In the genomic region with DNA sequence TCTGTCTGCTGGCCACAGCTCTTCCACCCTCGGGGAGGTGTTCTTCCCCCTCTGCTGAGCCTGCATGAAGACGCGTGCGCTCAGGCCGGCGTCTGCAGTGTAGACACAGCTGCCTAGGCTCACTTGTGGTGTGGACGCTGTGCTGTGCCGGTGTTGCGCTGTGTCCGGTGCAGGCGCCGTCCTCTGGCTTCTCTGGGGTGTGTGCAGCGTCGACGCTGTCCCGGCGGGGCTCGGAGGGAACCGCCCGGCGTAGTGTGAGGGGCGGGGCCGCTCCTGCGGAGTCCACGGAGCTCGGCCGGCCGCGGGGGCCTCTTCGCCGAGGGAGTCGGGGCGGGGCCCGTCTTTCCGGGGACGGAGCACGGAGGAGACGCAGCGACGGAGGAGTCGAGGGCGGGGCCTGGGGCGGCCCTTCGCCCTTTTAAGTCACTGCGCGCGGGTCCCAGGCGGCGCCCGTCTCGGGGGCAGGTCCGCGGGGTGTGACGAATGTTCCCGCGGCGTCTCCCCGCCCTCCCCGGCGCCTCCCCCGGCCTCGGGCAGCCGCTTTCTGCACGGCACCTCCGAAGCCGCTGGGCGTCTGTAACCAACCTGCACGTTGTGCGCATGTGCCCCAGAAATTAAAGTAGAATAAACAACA, we compare ENCODE assay signal across 8 cellular contexts. TPM values are rescaled to one million over a fixed set of nuclear protein-coding genes. Genes with fewer than 3 reads are reported as not detected.
DNase-seq lines count a peak whose midpoint lies in the region; ATAC-seq and TF ChIP-seq lines count a peak whose summit lies in the region.

No MANE protein-coding gene starts in this region.

- ATAC-seq in GM19395 (IDR thresholded peaks at IDR 0.05; ENCODE audit: unreplicated experiment) (peak; percentile 77), HG03565 (IDR thresholded peaks at IDR 0.05; ENCODE audit: unreplicated experiment) (peak; percentile 91)
- ATAC-seq in natural killer cell treated with Interleukin-12 subunit alpha and Interleukin-12 subunit beta and Interleukin-15 and Interleukin-18, amount 100 ng/mL, for 72 hours = peak; percentile 97 to 98
- ATAC-seq in stimulated activated naive B cell treated with anti-CD40 and anti-IgM and Interleukin-4, amounts not matched to agents 10 μg/mL and 1 μg/mL and 100 μg/mL, for 72 hours (replicated peaks) = peak; percentile 94 to 95

- peaks cover 0 to 19% (median 6%) of the 10 kb centered on the region in 8 donors for H3K9me3 Mint-ChIP-seq in CD4-positive, alpha-beta memory T cell
- peaks cover 3% of the 10 kb centered on the region for H3K9me3 Mint-ChIP-seq in natural killer cell treated with Interleukin-12 subunit alpha and Interleukin-12 subunit beta and Interleukin-15 and Interleukin-18, amount 100 ng/mL, for 72 hours
- peaks cover 7 to 11% of the 10 kb centered on the region in 2 donors for H3K9me3 Mint-ChIP-seq in stimulated activated naive B cell treated with anti-CD40 and anti-IgM and Interleukin-4, amounts not matched to agents 10 μg/mL and 1 μg/mL and 100 μg/mL, for 72 hours

- peaks cover 49% of the 10 kb centered on the region for H3K4me1 ChIP-seq in CD4-positive, alpha-beta memory T cell (ENCODE audit: insufficient read depth, low read length)

- peak overlapping the region; percentile 89 to 98 (median 96) for H3K4me3 Mint-ChIP-seq in CD4-positive, alpha-beta memory T cell
- H3K4me3 Mint-ChIP-seq in natural killer cell treated with Interleukin-12 subunit alpha and Interleukin-12 subunit beta and Interleukin-15 and Interleukin-18, amount 100 ng/mL, for 72 hours = peak overlapping the region; percentile 91
- peak overlapping the region; percentile 85 to 86 for H3K4me3 Mint-ChIP-seq in stimulated activated naive B cell treated with anti-CD40 and anti-IgM and Interleukin-4, amounts not matched to agents 10 μg/mL and 1 μg/mL and 100 μg/mL, for 72 hours

- CTCF ChIA-PET in CD4-positive, alpha-beta memory T cell (lab: Charles Lee; ENCODE audit: partially characterized antibody) = interaction anchor here (1.1 to 4.6 kb wide), 5 partner anchors 10 to 42 kb away, joined by 3 to 14 read pairs (median 4); no protein-coding TSS in a partner anchor

- peak overlapping the region; percentile 52 to 76 for H3K4me3 ChIP-seq in CD4-positive, alpha-beta memory T cell (ENCODE audit: low read length in 2 of 2)
- peak overlapping the region; percentile 45 for H3K4me3 ChIP-seq in fibroblast of mammary gland (ENCODE audit: control insufficient read depth, low read depth, low read length)

- peaks cover 0 to 7% of the 10 kb centered on the region in 2 donors for H3K9me3 ChIP-seq in CD4-positive, alpha-beta memory T cell (ENCODE audit: control insufficient read depth in 1 of 2, low read length in 2 of 2)

- POLR2A ChIA-PET in CD4-positive, alpha-beta memory T cell (lab: Charles Lee; ENCODE audit: partially characterized antibody) = interaction anchor here (0.6 to 2.3 kb wide), 14 partner anchors 10 to 300 kb away, joined by 3 to 37 read pairs (median 4); a partner anchor contains a TSS

- peaks cover under 1 to 9% of the 10 kb centered on the region in 2 donors for H3K36me3 Mint-ChIP-seq in CD4-positive, alpha-beta memory T cell
- H3K36me3 Mint-ChIP-seq in natural killer cell treated with Interleukin-12 subunit alpha and Interleukin-12 subunit beta and Interleukin-15 and Interleukin-18, amount 100 ng/mL, for 72 hours = peaks cover 5% of the 10 kb centered on the region
- H3K36me3 Mint-ChIP-seq in stimulated activated naive B cell treated with anti-CD40 and anti-IgM and Interleukin-4, amounts not matched to agents 10 μg/mL and 1 μg/mL and 100 μg/mL, for 72 hours = peaks cover 8 to 10% of the 10 kb centered on the region in 2 donors

- peak overlapping the region; percentile 88 to 99 (median 97) for H3K27ac Mint-ChIP-seq in CD4-positive, alpha-beta memory T cell
- peak overlapping the region; percentile 15 to 70 for H3K27ac Mint-ChIP-seq in natural killer cell treated with Interleukin-12 subunit alpha and Interleukin-12 subunit beta and Interleukin-15 and Interleukin-18, amount 100 ng/mL, for 72 hours
- peak overlapping the region; percentile 81 for H3K27ac Mint-ChIP-seq in stimulated activated naive B cell treated with anti-CD40 and anti-IgM and Interleukin-4, amounts not matched to agents 10 μg/mL and 1 μg/mL and 100 μg/mL, for 72 hours

- no peaks in the 10 kb centered on the region for H3K27me3 Mint-ChIP-seq in CD4-positive, alpha-beta memory T cell
- H3K27me3 Mint-ChIP-seq in natural killer cell treated with Interleukin-12 subunit alpha and Interleukin-12 subunit beta and Interleukin-15 and Interleukin-18, amount 100 ng/mL, for 72 hours = peaks cover 0 to 5% of the 10 kb centered on the region in 2 donors
- H3K27me3 Mint-ChIP-seq in stimulated activated naive B cell treated with anti-CD40 and anti-IgM and Interleukin-4, amounts not matched to agents 10 μg/mL and 1 μg/mL and 100 μg/mL, for 72 hours = peaks cover 7 to 30% of the 10 kb centered on the region in 2 donors

- DNase-seq in CD4-positive, alpha-beta memory T cell = peak; percentile 93 to 95 (median 95)
- peak; percentile 93 for DNase-seq in activated T-helper 1 cell treated with Interleukin-2 at 50 U/mL for 16 hours (ENCODE audit: low read depth)
- peak; percentile 75 for DNase-seq in fibroblast of mammary gland (ENCODE audit: low read depth)
- peak; percentile 96 for DNase-seq in natural killer cell treated with Interleukin-12 subunit alpha and Interleukin-12 subunit beta and Interleukin-15 and Interleukin-18, amount 100 ng/mL, for 72 hours (ENCODE audit: low spot score)
- peak; percentile 86 for DNase-seq in stimulated activated naive B cell treated with anti-CD40 and anti-IgM and Interleukin-4, amounts not matched to agents 10 μg/mL and 1 μg/mL and 100 μg/mL, for 72 hours

- H3K27ac ChIP-seq in CD4-positive, alpha-beta memory T cell (ENCODE audit: low read depth, low read length) = peak overlapping the region; percentile 74

- H3K4me1 Mint-ChIP-seq in CD4-positive, alpha-beta memory T cell = peaks cover 21 to 65% (median 39%) of the 10 kb centered on the region in 4 donors
- H3K4me1 Mint-ChIP-seq in natural killer cell treated with Interleukin-12 subunit alpha and Interleukin-12 subunit beta and Interleukin-15 and Interleukin-18, amount 100 ng/mL, for 72 hours (ENCODE audit: low read depth in 2 of 2) = peaks cover 11 to 17% of the 10 kb centered on the region in 2 donors
- peaks cover 13 to 45% of the 10 kb centered on the region in 2 donors for H3K4me1 Mint-ChIP-seq in stimulated activated naive B cell treated with anti-CD40 and anti-IgM and Interleukin-4, amounts not matched to agents 10 μg/mL and 1 μg/mL and 100 μg/mL, for 72 hours

- no peaks in the 10 kb centered on the region for H3K36me3 ChIP-seq in CD4-positive, alpha-beta memory T cell (ENCODE audit: insufficient read depth, low read length)

- no peaks in the 10 kb centered on the region for H3K27me3 ChIP-seq in CD4-positive, alpha-beta memory T cell (ENCODE audit: insufficient read depth, low read length)

- intact Hi-C loops in CD4-positive, alpha-beta memory T cell (cut with micrococcal nuclease) = loop anchor here (1.0 kb wide), 5 partner anchors 11 to 300 kb away; a partner anchor contains a TSS

- no peak for TF ChIP-seq CTCF in fibroblast of mammary gland (conservative IDR thresholded peaks at IDR 0.05; ENCODE audit: control insufficient read depth, insufficient read depth, low read depth, low read length)

TF ChIP-seq in PFSK-1, 5 proteins besides CTCF, POLR2A, EP300 and RAD21:
- TF ChIP-seq TAF1 (IDR thresholded peaks at IDR 0.05; ENCODE audit: borderline replicate concordance, insufficient read depth, low read length) (no peak), FOXP2 (optimal IDR thresholded peaks at IDR 0.05; ENCODE audit: borderline replicate concordance, extremely low read depth, extremely low read length, insufficient read depth) (peak; percentile 39), SIN3A (IDR thresholded peaks at IDR 0.05; ENCODE audit: borderline replicate concordance, insufficient read depth, low read length) (no peak), POLR2AphosphoS5 (IDR thresholded peaks at IDR 0.05; ENCODE audit: low read depth, low read length) (no peak)
- TF ChIP-seq, protein P1, sequence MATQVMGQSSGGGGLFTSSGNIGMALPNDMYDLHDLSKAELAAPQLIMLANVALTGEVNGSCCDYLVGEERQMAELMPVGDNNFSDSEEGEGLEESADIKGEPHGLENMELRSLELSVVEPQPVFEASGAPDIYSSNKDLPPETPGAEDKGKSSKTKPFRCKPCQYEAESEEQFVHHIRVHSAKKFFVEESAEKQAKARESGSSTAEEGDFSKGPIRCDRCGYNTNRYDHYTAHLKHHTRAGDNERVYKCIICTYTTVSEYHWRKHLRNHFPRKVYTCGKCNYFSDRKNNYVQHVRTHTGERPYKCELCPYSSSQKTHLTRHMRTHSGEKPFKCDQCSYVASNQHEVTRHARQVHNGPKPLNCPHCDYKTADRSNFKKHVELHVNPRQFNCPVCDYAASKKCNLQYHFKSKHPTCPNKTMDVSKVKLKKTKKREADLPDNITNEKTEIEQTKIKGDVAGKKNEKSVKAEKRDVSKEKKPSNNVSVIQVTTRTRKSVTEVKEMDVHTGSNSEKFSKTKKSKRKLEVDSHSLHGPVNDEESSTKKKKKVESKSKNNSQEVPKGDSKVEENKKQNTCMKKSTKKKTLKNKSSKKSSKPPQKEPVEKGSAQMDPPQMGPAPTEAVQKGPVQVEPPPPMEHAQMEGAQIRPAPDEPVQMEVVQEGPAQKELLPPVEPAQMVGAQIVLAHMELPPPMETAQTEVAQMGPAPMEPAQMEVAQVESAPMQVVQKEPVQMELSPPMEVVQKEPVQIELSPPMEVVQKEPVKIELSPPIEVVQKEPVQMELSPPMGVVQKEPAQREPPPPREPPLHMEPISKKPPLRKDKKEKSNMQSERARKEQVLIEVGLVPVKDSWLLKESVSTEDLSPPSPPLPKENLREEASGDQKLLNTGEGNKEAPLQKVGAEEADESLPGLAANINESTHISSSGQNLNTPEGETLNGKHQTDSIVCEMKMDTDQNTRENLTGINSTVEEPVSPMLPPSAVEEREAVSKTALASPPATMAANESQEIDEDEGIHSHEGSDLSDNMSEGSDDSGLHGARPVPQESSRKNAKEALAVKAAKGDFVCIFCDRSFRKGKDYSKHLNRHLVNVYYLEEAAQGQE (IDR thresholded peaks at IDR 0.05; ENCODE audit: insufficient read depth in 1 of 2, low read depth in 2 of 2, low read length in 2 of 2) = no peak
TF ChIP-seq in PFSK-1: peak in this region for 1.

RNA-seq across cellular contexts. Expression of a gene that starts 45.2 kb away (rescaled TPM):
- total RNA-seq in CD4-positive, alpha-beta memory T cell = 10 to 100 TPM; 17.0 to 18.5 TPM
- 10 to 100 TPM; 13.9 to 26.0 TPM for polyA plus RNA-seq in CD4-positive, alpha-beta memory T cell
- 84.9 TPM for polyA plus RNA-seq in PFSK-1 (2012; ENCODE audit: insufficient read length, low read depth)
- total RNA-seq in natural killer cell treated with Interleukin-12 subunit alpha and Interleukin-12 subunit beta and Interleukin-15 and Interleukin-18, amount 100 ng/mL, for 72 hours = 10 to 100 TPM; 28.0 to 48.2 TPM

RNA-seq across cellular contexts. Expression of a gene that starts 45.4 kb away (rescaled TPM):
- 10 to 100 TPM; 42.1 to 42.9 TPM for total RNA-seq in CD4-positive, alpha-beta memory T cell
- polyA plus RNA-seq in CD4-positive, alpha-beta memory T cell = 10 to 100 TPM in 1 of 2 donors, 1 to 10 TPM in 1; 4.0 to 13.0 TPM
- 39.7 TPM for polyA plus RNA-seq in PFSK-1 (2012; ENCODE audit: insufficient read length, low read depth)
- 10 to 100 TPM; 29.5 to 83.7 TPM for total RNA-seq in natural killer cell treated with Interleukin-12 subunit alpha and Interleukin-12 subunit beta and Interleukin-15 and Interleukin-18, amount 100 ng/mL, for 72 hours

Comparison
In these comparisons a context has a peak if more than half of its experiments do, and no peak if none do; other contexts are left out.
1. Peak in every context shown above with its lines: DNase-seq, ATAC-seq, H3K4me3 ChIP-seq and H3K27ac ChIP-seq.
2. H3K27ac Mint-ChIP-seq: peak in every context shown above with its lines; median percentile 97 in CD4-positive, alpha-beta memory T cell; 81 in stimulated activated naive B cell treated with anti-CD40 and anti-IgM and Interleukin-4, amounts not matched to agents 10 μg/mL and 1 μg/mL and 100 μg/mL, for 72 hours; 42 in natural killer cell treated with Interleukin-12 subunit alpha and Interleukin-12 subunit beta and Interleukin-15 and Interleukin-18, amount 100 ng/mL, for 72 hours.